ENCODE assay signal across 26 cellular contexts in the genomic region with DNA sequence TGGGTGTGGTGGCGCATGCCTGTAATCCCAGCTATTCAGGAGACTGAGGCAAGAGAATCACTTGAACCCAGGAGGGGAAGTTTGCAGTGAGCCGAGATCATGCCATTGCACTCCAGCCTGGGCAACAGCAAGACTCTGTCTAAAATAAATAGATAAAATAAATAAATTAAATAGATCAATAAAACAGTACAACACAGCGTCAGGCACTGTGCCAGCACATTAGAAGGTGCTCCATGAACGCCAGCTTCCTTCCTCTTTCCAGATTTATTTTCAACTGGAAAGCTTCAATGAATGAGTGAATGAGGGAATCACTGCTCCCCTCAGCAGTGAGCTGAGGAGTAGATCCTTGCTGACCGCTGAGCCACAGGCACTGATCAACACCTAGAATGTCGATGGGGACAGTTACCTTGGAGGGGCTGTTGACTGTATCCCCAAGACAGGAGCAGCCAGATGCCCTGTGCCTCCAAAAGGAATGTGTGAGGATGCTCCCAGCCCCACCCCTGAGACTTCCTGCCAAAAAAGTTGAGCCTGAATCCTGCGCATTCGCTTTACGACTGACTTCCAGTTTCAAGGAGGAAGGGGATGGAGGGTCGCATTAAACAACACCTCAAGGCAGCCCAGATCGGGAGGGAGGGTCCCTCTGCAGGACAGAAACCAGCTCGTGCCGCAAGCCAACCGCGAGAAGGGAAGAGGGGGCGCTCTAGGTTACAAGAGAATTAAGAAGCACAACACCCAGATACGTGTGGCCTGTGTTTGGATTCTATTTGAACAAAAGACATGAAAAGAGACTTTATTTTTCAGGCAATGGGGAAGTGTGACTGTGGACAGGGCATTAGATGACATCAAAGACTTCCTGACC. TPM values are rescaled to one million over a fixed set of nuclear protein-coding genes. Genes with fewer than 3 reads are reported as not detected.
A peak's percentile ranks its signal among the peaks of the same experiment; 100 is the strongest.
DNase-seq lines count a peak whose midpoint lies in the region; ATAC-seq and TF ChIP-seq lines count a peak whose summit lies in the region.
"Had no signal": no experiment of that assay in that cellular context is flagged by ENCODE, and none has a peak within 500 bp of the region (broad histone marks: within the 10 kb centered on the region; RNA-seq: fewer than 3 reads in every experiment).

No MANE protein-coding gene starts in this region.

- H3K36me3 ChIP-seq in endodermal cell (ENCODE audit: control insufficient read depth, insufficient read depth, low read length) = no peaks in the 10 kb centered on the region
- H3K36me3 ChIP-seq in osteoblast (ENCODE audit: insufficient read depth, low read length) = no peaks in the 10 kb centered on the region
- H3K36me3 ChIP-seq: heart left ventricle, right lobe of liver had no signal

- H3K27ac Mint-ChIP-seq in endodermal cell = no peak overlapping the region
- no peak overlapping the region for H3K27ac Mint-ChIP-seq in activated T-cell treated with anti-CD3 and anti-CD28 coated beads, Interleukin-2, amount 50 U/mL, for 72 hours
- H3K27ac Mint-ChIP-seq: activated B cell treated with CpG ODN at 0.5 μM for 24 hours; activated naive CD8-positive, alpha-beta T cell treated with anti-CD3 and anti-CD28 coated beads, Interleukin-2, amount 50 U/mL, for 24 hours; CD4-positive, alpha-beta T cell; immature natural killer cell; natural killer cell treated with Interleukin-12 subunit alpha and Interleukin-12 subunit beta and Interleukin-15 and Interleukin-18, amount 100 ng/mL, for 72 hours had no signal

- no peaks in the 10 kb centered on the region for H3K36me3 Mint-ChIP-seq in endodermal cell (ENCODE audit: low read depth)
- peaks cover 3% of the 10 kb centered on the region in 2 donors for H3K36me3 Mint-ChIP-seq in activated T-cell treated with anti-CD3 and anti-CD28 coated beads, Interleukin-2, amount 50 U/mL, for 72 hours (ENCODE audit: insufficient read depth in 2 of 2)
- H3K36me3 Mint-ChIP-seq: immature natural killer cell had no signal

- TF ChIP-seq CTCF in NB4 (IDR thresholded peaks at IDR 0.05; ENCODE audit: low read depth, low read length) = peak; percentile 4
- peak; percentile 44 for TF ChIP-seq CTCF in endodermal cell (conservative IDR thresholded peaks at IDR 0.05)
- no peak for TF ChIP-seq CTCF in osteoblast (IDR thresholded peaks at IDR 0.05; ENCODE audit: extremely low read depth, low read depth, low read length)

- H3K4me2 ChIP-seq in osteoblast (ENCODE audit: insufficient read depth, low read length) = peak overlapping the region; percentile 9

- peaks cover 21% of the 10 kb centered on the region for H3K9me3 Mint-ChIP-seq in endodermal cell
- peaks cover 2 to 8% of the 10 kb centered on the region in 2 donors for H3K9me3 Mint-ChIP-seq in activated T-cell treated with anti-CD3 and anti-CD28 coated beads, Interleukin-2, amount 50 U/mL, for 72 hours
- H3K9me3 Mint-ChIP-seq: natural killer cell treated with Interleukin-12 subunit alpha and Interleukin-12 subunit beta and Interleukin-15 and Interleukin-18, amount 100 ng/mL, for 72 hours had no signal

- DNase-seq in ELF-1 (ENCODE audit: low read depth, low spot score) = peak; percentile 11
- peak; percentile 16 for DNase-seq in NB4 (ENCODE audit: low read depth)
- peak; percentile 78 for DNase-seq in endodermal cell
- no peak for DNase-seq in osteoblast (ENCODE audit: insufficient read length, low spot score, missing footprints)
- no peak for DNase-seq in activated T-cell treated with anti-CD3 and anti-CD28 coated beads, Interleukin-2, amount 50 U/mL, for 72 hours
- no peak for DNase-seq in HCEC 1CT
- no peak for DNase-seq in NCI-H524 treated with DMSO at 0.1 percent for 48 hours (lab: John Stamatoyannopoulos, UW)
- DNase-seq: activated B cell treated with CpG ODN at 0.5 μM for 24 hours; activated CD4-positive, alpha-beta T cell treated with anti-CD3 and anti-CD28 coated beads, Interleukin-2, amount 50 U/mL, for 48 hours; activated naive CD8-positive, alpha-beta T cell treated with anti-CD3 and anti-CD28 coated beads, Interleukin-2, amount 50 U/mL, for 24 hours; CD4-positive, alpha-beta T cell; effector CD4-positive, alpha-beta T cell; heart left ventricle; immature natural killer cell; NCI-H1105 treated with DMSO at 0.1 percent for 48 hours; NCI-H2029; NCI-H2227 treated with DMSO at 0.1 percent for 48 hours; NCI-H748 treated with DMSO at 0.1 percent for 48 hours; OCI-M1; right lobe of liver; stimulated activated naive CD8-positive, alpha-beta T cell treated with anti-CD3 and anti-CD28 coated beads, Interleukin-15, Interleukin-2, amounts not matched to agents 100 U/mL and 50 U/mL, for 24 hours; T-helper 9 cell had no signal

- no peak for TF ChIP-seq POLR2A in NB4 (IDR thresholded peaks at IDR 0.05; ENCODE audit: extremely low read depth, insufficient read length)

- peaks cover 4% of the 10 kb centered on the region for H3K9me3 ChIP-seq in endodermal cell (ENCODE audit: control insufficient read depth, low read length)
- no peaks in the 10 kb centered on the region for H3K9me3 ChIP-seq in osteoblast (ENCODE audit: low read depth, low read length)
- H3K9me3 ChIP-seq: right lobe of liver had no signal

- H3K4me3 ChIP-seq in NB4 (ENCODE audit: low read depth, low read length) (no peak overlapping the region), endodermal cell (ENCODE audit: low read length) (no peak overlapping the region), osteoblast (ENCODE audit: insufficient read depth, low read length) (no peak overlapping the region)
- H3K4me3 ChIP-seq: heart left ventricle, right lobe of liver had no signal

- H3K9ac ChIP-seq in endodermal cell (ENCODE audit: extremely low read depth, low read length, poor library complexity, severe bottlenecking) = no peak overlapping the region
- H3K9ac ChIP-seq: parathyroid adenoma had no signal

- 57 to 61% methylated on average over 16 to 17 of the region's 17 CpGs for WGBS in endodermal cell (ENCODE audit: insufficient coverage in 1 of 2, insufficient read length in 1 of 2), 2 experiments

- peaks cover 2% of the 10 kb centered on the region for H3K27me3 Mint-ChIP-seq in endodermal cell (ENCODE audit: insufficient read depth)
- H3K27me3 Mint-ChIP-seq in activated T-cell treated with anti-CD3 and anti-CD28 coated beads, Interleukin-2, amount 50 U/mL, for 72 hours (ENCODE audit: low read depth) = no peaks in the 10 kb centered on the region

- no peaks in the 10 kb centered on the region for H4K20me1 ChIP-seq in osteoblast (ENCODE audit: insufficient read depth, low read length)

- no peaks in the 10 kb centered on the region for H3K4me1 Mint-ChIP-seq in endodermal cell
- H3K4me1 Mint-ChIP-seq in activated T-cell treated with anti-CD3 and anti-CD28 coated beads, Interleukin-2, amount 50 U/mL, for 72 hours (ENCODE audit: low read depth) = no peaks in the 10 kb centered on the region
- H3K4me1 Mint-ChIP-seq: activated B cell treated with CpG ODN at 0.5 μM for 24 hours; activated naive CD8-positive, alpha-beta T cell treated with anti-CD3 and anti-CD28 coated beads, Interleukin-2, amount 50 U/mL, for 24 hours; immature natural killer cell had no signal

- H3K27ac ChIP-seq in endodermal cell (ENCODE audit: low read depth, low read length) (no peak overlapping the region), osteoblast (ENCODE audit: low read depth, low read length) (no peak overlapping the region)
- H3K27ac ChIP-seq: heart left ventricle, parathyroid adenoma, right lobe of liver had no signal

- H3K79me2 ChIP-seq in osteoblast (ENCODE audit: insufficient read depth, low read length) = no peaks in the 10 kb centered on the region
- H3K79me2 ChIP-seq: parathyroid adenoma had no signal

- no peaks in the 10 kb centered on the region for H3K4me1 ChIP-seq in endodermal cell (ENCODE audit: control insufficient read depth, insufficient read depth, low read length)
- no peaks in the 10 kb centered on the region for H3K4me1 ChIP-seq in osteoblast (ENCODE audit: insufficient read depth, low read length)
- H3K4me1 ChIP-seq: heart left ventricle, parathyroid adenoma, right lobe of liver had no signal

- H3K4me3 Mint-ChIP-seq in endodermal cell = no peak overlapping the region
- H3K4me3 Mint-ChIP-seq in activated T-cell treated with anti-CD3 and anti-CD28 coated beads, Interleukin-2, amount 50 U/mL, for 72 hours = no peak overlapping the region
- H3K4me3 Mint-ChIP-seq: activated B cell treated with CpG ODN at 0.5 μM for 24 hours; activated naive CD8-positive, alpha-beta T cell treated with anti-CD3 and anti-CD28 coated beads, Interleukin-2, amount 50 U/mL, for 24 hours; CD4-positive, alpha-beta T cell; immature natural killer cell; natural killer cell treated with Interleukin-12 subunit alpha and Interleukin-12 subunit beta and Interleukin-15 and Interleukin-18, amount 100 ng/mL, for 72 hours had no signal

- H2AFZ ChIP-seq in osteoblast (ENCODE audit: low read length) = no peak overlapping the region
- H2AFZ ChIP-seq: parathyroid adenoma had no signal

- ATAC-seq in GM18519 (IDR thresholded peaks at IDR 0.05; ENCODE audit: low FRiP score, unreplicated experiment) = no peak
- ATAC-seq in activated T-cell treated with anti-CD3 and anti-CD28 coated beads, Interleukin-2, amount 50 U/mL, for 72 hours (replicated peaks in 1 of 2) = no peak
- ATAC-seq: heart left ventricle; SK-N-SH treated with all-trans-retinoic acid at 6 μM for 48 hours; stimulated activated naive CD8-positive, alpha-beta T cell treated with anti-CD3 and anti-CD28 coated beads, Interleukin-15, Interleukin-2, amounts not matched to agents 100 U/mL and 50 U/mL, for 24 hours had no signal

- H3K27me3 ChIP-seq in endodermal cell (ENCODE audit: control insufficient read depth, insufficient read depth, low read length, poor library complexity, severe bottlenecking) (no peaks in the 10 kb centered on the region), osteoblast (ENCODE audit: insufficient read depth, low read length) (peaks cover 4% of the 10 kb centered on the region)
- H3K27me3 ChIP-seq: right lobe of liver had no signal

RNA-seq across cellular contexts. Expression of gene CNOT6, which starts 54.0 kb away (rescaled TPM):
- total RNA-seq in endodermal cell (10 to 100 TPM; 40.4 to 42.9 TPM), osteoblast (7.1 and 8.3 TPM in 2 replicates)
- polyA plus RNA-seq in endodermal cell (2013, experiment 1 of 2) = 43.1 TPM
- polyA plus RNA-seq in endodermal cell (2013, experiment 2 of 2) = 44.9 TPM
- total RNA-seq in activated T-cell treated with anti-CD3 and anti-CD28 coated beads, Interleukin-2, amount 50 U/mL, for 72 hours = 10 to 100 TPM; 34.0 to 34.3 TPM

Comparison
In these comparisons a context has a peak if more than half of its experiments do, and no peak if none do; other contexts are left out.
1. DNase-seq: peak in ELF-1 (single experiment), NB4 (single experiment) and endodermal cell (single experiment); none in osteoblast (single experiment), activated T-cell treated with anti-CD3 and anti-CD28 coated beads, Interleukin-2, amount 50 U/mL, for 72 hours (0 of 2), HCEC 1CT (single experiment) and NCI-H524 treated with DMSO at 0.1 percent for 48 hours (single experiment).